In genomic region chr2:31945572-31945935, GRCh38 we compare ENCODE assay signal across 1 cellular context.
TF ChIP-seq lines count a peak whose summit lies in the region.

No MANE protein-coding gene starts in this region.

TF ChIP-seq in K562, 482 proteins besides CTCF, POLR2A, EP300 and RAD21 (continued from another document):
- TF ChIP-seq BRF2 (IDR thresholded peaks at IDR 0.05; ENCODE audit: borderline replicate concordance, insufficient read depth, insufficient read length) (no peak), GATA2 (CRISPR knock-in tag; IDR thresholded peaks at IDR 0.05) (peak; percentile 59; the same call in 1 of the 2 replicates), HOMEZ (CRISPR knock-in tag; IDR thresholded peaks at IDR 0.05) (no peak), MTA1 (IDR thresholded peaks at IDR 0.05; ENCODE audit: borderline replicate concordance) (no peak; the same call in 1 of the 2 replicates), HMGN3 (IDR thresholded peaks at IDR 0.05; ENCODE audit: borderline replicate concordance, extremely low read depth, insufficient read length, low read depth, low read length) (no peak), CCNT2 (IDR thresholded peaks at IDR 0.05; ENCODE audit: borderline replicate concordance, extremely low read depth, insufficient read length, low read depth, low read length) (no peak), TEAD4 (IDR thresholded peaks at IDR 0.05; ENCODE audit: low read length) (peak; percentile 45; the same call in 1 of the 2 replicates), TEAD4 (CRISPR knock-in tag; IDR thresholded peaks at IDR 0.05; ENCODE audit: borderline replicate concordance) (no peak), RHOXF2B (CRISPR knock-in tag; conservative IDR thresholded peaks at IDR 0.05) (no peak), NR1H2 (CRISPR knock-in tag; IDR thresholded peaks at IDR 0.05) (no peak), TRIM28 (IDR thresholded peaks at IDR 0.05) (no peak), POLR2AphosphoS5 (IDR thresholded peaks at IDR 0.05; ENCODE audit: control insufficient read depth, insufficient read depth, low read depth, low read length) (no peak), SUPT5H (IDR thresholded peaks at IDR 0.05) (no peak), TSHZ1 (CRISPR knock-in tag; IDR thresholded peaks at IDR 0.05) (no peak), ZBTB34 (CRISPR knock-in tag; IDR thresholded peaks at IDR 0.05) (no peak), ZNF121 (CRISPR knock-in tag; conservative IDR thresholded peaks at IDR 0.05) (no peak), CREM (IDR thresholded peaks at IDR 0.05; ENCODE audit: low read depth) (0 out of 2 replicates have a peak, but pooled peaks have one; percentile 28), NFE2 (IDR thresholded peaks at IDR 0.05; ENCODE audit: low read depth) (no peak), HMBOX1 (IDR thresholded peaks at IDR 0.05) (peak; percentile 97), NEUROD1 (IDR thresholded peaks at IDR 0.05; ENCODE audit: borderline replicate concordance, low read depth, low read length, partially characterized antibody) (no peak), ZNF398 (CRISPR knock-in tag; IDR thresholded peaks at IDR 0.05) (no peak), POLR3A (IDR thresholded peaks at IDR 0.05; ENCODE audit: borderline replicate concordance, extremely low read depth, insufficient read depth, insufficient read length) (no peak)
- TF ChIP-seq, protein P1, sequence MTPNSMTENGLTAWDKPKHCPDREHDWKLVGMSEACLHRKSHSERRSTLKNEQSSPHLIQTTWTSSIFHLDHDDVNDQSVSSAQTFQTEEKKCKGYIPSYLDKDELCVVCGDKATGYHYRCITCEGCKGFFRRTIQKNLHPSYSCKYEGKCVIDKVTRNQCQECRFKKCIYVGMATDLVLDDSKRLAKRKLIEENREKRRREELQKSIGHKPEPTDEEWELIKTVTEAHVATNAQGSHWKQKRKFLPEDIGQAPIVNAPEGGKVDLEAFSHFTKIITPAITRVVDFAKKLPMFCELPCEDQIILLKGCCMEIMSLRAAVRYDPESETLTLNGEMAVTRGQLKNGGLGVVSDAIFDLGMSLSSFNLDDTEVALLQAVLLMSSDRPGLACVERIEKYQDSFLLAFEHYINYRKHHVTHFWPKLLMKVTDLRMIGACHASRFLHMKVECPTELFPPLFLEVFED (CRISPR knock-in tag; conservative IDR thresholded peaks at IDR 0.05): no peak
- TF ChIP-seq, protein P2, sequence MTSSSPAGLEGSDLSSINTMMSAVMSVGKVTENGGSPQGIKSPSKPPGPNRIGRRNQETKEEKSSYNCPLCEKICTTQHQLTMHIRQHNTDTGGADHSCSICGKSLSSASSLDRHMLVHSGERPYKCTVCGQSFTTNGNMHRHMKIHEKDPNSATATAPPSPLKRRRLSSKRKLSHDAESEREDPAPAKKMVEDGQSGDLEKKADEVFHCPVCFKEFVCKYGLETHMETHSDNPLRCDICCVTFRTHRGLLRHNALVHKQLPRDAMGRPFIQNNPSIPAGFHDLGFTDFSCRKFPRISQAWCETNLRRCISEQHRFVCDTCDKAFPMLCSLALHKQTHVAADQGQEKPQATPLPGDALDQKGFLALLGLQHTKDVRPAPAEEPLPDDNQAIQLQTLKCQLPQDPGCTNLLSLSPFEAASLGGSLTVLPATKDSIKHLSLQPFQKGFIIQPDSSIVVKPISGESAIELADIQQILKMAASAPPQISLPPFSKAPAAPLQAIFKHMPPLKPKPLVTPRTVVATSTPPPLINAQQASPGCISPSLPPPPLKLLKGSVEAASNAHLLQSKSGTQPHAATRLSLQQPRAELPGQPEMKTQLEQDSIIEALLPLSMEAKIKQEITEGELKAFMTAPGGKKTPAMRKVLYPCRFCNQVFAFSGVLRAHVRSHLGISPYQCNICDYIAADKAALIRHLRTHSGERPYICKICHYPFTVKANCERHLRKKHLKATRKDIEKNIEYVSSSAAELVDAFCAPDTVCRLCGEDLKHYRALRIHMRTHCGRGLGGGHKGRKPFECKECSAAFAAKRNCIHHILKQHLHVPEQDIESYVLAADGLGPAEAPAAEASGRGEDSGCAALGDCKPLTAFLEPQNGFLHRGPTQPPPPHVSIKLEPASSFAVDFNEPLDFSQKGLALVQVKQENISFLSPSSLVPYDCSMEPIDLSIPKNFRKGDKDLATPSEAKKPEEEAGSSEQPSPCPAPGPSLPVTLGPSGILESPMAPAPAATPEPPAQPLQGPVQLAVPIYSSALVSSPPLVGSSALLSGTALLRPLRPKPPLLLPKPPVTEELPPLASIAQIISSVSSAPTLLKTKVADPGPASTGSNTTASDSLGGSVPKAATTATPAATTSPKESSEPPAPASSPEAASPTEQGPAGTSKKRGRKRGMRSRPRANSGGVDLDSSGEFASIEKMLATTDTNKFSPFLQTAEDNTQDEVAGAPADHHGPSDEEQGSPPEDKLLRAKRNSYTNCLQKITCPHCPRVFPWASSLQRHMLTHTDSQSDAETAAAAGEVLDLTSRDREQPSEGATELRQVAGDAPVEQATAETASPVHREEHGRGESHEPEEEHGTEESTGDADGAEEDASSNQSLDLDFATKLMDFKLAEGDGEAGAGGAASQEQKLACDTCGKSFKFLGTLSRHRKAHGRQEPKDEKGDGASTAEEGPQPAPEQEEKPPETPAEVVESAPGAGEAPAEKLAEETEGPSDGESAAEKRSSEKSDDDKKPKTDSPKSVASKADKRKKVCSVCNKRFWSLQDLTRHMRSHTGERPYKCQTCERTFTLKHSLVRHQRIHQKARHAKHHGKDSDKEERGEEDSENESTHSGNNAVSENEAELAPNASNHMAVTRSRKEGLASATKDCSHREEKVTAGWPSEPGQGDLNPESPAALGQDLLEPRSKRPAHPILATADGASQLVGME (CRISPR knock-in tag; IDR thresholded peaks at IDR 0.05): no peak
- TF ChIP-seq, protein P3, sequence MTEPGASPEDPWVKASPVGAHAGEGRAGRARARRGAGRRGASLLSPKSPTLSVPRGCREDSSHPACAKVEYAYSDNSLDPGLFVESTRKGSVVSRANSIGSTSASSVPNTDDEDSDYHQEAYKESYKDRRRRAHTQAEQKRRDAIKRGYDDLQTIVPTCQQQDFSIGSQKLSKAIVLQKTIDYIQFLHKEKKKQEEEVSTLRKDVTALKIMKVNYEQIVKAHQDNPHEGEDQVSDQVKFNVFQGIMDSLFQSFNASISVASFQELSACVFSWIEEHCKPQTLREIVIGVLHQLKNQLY (CRISPR knock-in tag; conservative IDR thresholded peaks at IDR 0.05): no peak
- TF ChIP-seq, protein P4, sequence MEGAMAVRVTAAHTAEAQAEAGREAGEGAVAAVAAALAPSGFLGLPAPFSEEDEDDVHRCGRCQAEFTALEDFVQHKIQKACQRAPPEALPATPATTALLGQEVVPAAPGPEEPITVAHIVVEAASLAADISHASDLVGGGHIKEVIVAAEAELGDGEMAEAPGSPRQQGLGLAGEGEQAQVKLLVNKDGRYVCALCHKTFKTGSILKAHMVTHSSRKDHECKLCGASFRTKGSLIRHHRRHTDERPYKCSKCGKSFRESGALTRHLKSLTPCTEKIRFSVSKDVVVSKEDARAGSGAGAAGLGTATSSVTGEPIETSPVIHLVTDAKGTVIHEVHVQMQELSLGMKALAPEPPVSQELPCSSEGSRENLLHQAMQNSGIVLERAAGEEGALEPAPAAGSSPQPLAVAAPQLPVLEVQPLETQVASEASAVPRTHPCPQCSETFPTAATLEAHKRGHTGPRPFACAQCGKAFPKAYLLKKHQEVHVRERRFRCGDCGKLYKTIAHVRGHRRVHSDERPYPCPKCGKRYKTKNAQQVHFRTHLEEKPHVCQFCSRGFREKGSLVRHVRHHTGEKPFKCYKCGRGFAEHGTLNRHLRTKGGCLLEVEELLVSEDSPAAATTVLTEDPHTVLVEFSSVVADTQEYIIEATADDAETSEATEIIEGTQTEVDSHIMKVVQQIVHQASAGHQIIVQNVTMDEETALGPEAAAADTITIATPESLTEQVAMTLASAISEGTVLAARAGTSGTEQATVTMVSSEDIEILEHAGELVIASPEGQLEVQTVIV (CRISPR knock-in tag; IDR thresholded peaks at IDR 0.05; ENCODE audit: borderline replicate concordance): no peak
- TF ChIP-seq, protein P5, sequence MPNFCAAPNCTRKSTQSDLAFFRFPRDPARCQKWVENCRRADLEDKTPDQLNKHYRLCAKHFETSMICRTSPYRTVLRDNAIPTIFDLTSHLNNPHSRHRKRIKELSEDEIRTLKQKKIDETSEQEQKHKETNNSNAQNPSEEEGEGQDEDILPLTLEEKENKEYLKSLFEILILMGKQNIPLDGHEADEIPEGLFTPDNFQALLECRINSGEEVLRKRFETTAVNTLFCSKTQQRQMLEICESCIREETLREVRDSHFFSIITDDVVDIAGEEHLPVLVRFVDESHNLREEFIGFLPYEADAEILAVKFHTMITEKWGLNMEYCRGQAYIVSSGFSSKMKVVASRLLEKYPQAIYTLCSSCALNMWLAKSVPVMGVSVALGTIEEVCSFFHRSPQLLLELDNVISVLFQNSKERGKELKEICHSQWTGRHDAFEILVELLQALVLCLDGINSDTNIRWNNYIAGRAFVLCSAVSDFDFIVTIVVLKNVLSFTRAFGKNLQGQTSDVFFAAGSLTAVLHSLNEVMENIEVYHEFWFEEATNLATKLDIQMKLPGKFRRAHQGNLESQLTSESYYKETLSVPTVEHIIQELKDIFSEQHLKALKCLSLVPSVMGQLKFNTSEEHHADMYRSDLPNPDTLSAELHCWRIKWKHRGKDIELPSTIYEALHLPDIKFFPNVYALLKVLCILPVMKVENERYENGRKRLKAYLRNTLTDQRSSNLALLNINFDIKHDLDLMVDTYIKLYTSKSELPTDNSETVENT (CRISPR knock-in tag; IDR thresholded peaks at IDR 0.05): no peak
TF ChIP-seq in K562: peak in this region for 29.
